ENCODE assay signal across 1 cellular context in the genomic region with DNA sequence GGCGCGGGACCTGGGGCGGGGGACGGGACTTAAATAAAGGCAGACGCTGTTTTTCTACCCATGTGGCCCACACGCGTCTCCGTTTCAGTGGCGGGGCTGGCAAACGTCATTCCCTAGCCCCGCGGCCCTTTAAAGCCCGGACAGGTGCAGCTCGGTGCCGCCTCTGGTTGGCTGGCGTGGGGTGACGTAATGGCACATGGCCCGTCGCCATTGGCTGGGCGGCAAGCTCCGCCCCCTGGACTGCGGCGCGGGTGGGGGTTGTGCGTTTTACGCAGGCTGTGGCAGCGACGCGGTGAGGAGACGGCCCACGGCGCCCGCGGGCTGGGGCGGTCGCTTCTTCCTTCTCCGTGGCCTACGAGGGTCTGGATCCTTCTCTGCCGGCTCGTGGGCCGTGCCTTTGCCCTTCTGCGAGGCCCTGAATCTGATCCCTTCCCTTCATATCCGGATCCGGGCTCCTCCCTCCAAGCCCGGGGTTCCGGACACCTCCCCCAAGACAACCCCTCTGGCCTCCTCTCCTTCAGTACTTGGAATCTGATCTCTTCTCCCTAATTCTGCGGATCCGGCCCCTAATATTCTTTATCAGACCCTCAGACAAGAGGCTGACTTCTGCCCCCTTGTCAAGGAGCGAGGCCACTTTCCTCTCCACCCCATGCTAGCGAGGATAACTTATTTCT.
TF ChIP-seq lines count a peak whose summit lies in the region.

A gene with protein sequence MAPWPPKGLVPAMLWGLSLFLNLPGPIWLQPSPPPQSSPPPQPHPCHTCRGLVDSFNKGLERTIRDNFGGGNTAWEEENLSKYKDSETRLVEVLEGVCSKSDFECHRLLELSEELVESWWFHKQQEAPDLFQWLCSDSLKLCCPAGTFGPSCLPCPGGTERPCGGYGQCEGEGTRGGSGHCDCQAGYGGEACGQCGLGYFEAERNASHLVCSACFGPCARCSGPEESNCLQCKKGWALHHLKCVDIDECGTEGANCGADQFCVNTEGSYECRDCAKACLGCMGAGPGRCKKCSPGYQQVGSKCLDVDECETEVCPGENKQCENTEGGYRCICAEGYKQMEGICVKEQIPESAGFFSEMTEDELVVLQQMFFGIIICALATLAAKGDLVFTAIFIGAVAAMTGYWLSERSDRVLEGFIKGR (plus strand): TSS at position 274 of the 674 bp plus-strand sequence. CDS start 605 bp downstream, outside the sequence.

TF ChIP-seq in HepG2, 621 proteins besides CTCF, POLR2A, EP300 and RAD21 (continued from another document and continues in another):
- TF ChIP-seq, protein P1, sequence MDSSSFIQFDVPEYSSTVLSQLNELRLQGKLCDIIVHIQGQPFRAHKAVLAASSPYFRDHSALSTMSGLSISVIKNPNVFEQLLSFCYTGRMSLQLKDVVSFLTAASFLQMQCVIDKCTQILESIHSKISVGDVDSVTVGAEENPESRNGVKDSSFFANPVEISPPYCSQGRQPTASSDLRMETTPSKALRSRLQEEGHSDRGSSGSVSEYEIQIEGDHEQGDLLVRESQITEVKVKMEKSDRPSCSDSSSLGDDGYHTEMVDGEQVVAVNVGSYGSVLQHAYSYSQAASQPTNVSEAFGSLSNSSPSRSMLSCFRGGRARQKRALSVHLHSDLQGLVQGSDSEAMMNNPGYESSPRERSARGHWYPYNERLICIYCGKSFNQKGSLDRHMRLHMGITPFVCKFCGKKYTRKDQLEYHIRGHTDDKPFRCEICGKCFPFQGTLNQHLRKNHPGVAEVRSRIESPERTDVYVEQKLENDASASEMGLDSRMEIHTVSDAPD (CRISPR knock-in tag; IDR thresholded peaks at IDR 0.05), result no peak
- TF ChIP-seq SMAD3 (CRISPR knock-in tag; IDR thresholded peaks at IDR 0.05) (no peak), ZNF556 (CRISPR knock-in tag; IDR thresholded peaks at IDR 0.05; ENCODE audit: borderline replicate concordance) (no peak), ZKSCAN5 (CRISPR knock-in tag; IDR thresholded peaks at IDR 0.05) (no peak), KDM5A (IDR thresholded peaks at IDR 0.05; ENCODE audit: borderline replicate concordance, low read length) (peak; percentile 58; the same call in 1 of the 2 replicates), ARNT2 (CRISPR knock-in tag; IDR thresholded peaks at IDR 0.05; ENCODE audit: low read depth) (no peak), SOX13 (IDR thresholded peaks at IDR 0.05) (no peak), SOX13 (CRISPR knock-in tag; conservative IDR thresholded peaks at IDR 0.05 in 1 of 2, IDR thresholded peaks at IDR 0.05 in 1 of 2) (no peak), HNRNPUL1 (IDR thresholded peaks at IDR 0.05; ENCODE audit: low read depth, low read length) (no peak), SMC3 (IDR thresholded peaks at IDR 0.05; ENCODE audit: low read length) (no peak), GFI1 (CRISPR knock-in tag; IDR thresholded peaks at IDR 0.05; ENCODE audit: borderline replicate concordance) (0 out of 2 replicates have a peak, but pooled peaks have one; percentile 40), PTBP1 (IDR thresholded peaks at IDR 0.05; ENCODE audit: low read depth, low read length, poor library complexity, severe bottlenecking) (no peak), MEIS1 (CRISPR knock-in tag; IDR thresholded peaks at IDR 0.05; ENCODE audit: borderline replicate concordance) (no peak), KAT7 (CRISPR knock-in tag; IDR thresholded peaks at IDR 0.05; ENCODE audit: borderline replicate concordance) (no peak; the same call in 1 of the 2 replicates), U2AF2 (IDR thresholded peaks at IDR 0.05; ENCODE audit: low read depth, low read length) (no peak), PRPF4 (IDR thresholded peaks at IDR 0.05; ENCODE audit: low read depth, low read length, poor library complexity, severe bottlenecking) (no peak), HOXA5 (CRISPR knock-in tag; IDR thresholded peaks at IDR 0.05) (peak; percentile 81; the same call in 1 of the 2 replicates), REXO4 (CRISPR knock-in tag; IDR thresholded peaks at IDR 0.05; ENCODE audit: borderline replicate concordance) (no peak), ZZZ3 (CRISPR knock-in tag; IDR thresholded peaks at IDR 0.05; ENCODE audit: borderline replicate concordance) (no peak), NCOA1 (CRISPR knock-in tag; IDR thresholded peaks at IDR 0.05) (no peak), ASH2L (IDR thresholded peaks at IDR 0.05; ENCODE audit: insufficient read length, low read depth, low read length) (no peak), U2AF1 (optimal IDR thresholded peaks at IDR 0.05; ENCODE audit: low read depth, low read length) (no peak), TBP (CRISPR knock-in tag; IDR thresholded peaks at IDR 0.05) (no peak), ZNF775 (CRISPR knock-in tag; IDR thresholded peaks at IDR 0.05; ENCODE audit: borderline replicate concordance) (no peak), ZFP41 (CRISPR knock-in tag; IDR thresholded peaks at IDR 0.05; ENCODE audit: borderline replicate concordance) (no peak), JARID2 (CRISPR knock-in tag; IDR thresholded peaks at IDR 0.05; ENCODE audit: insufficient replicate concordance) (no peak), SP4 (CRISPR knock-in tag; IDR thresholded peaks at IDR 0.05) (peak; percentile 70), ZNF468 (CRISPR knock-in tag; IDR thresholded peaks at IDR 0.05) (no peak), ZNF160 (CRISPR knock-in tag; IDR thresholded peaks at IDR 0.05) (peak; percentile 60), CHD2 (IDR thresholded peaks at IDR 0.05; ENCODE audit: low read depth, low read length) (peak; percentile 44; the same call in 1 of the 2 replicates), ZNF737 (CRISPR knock-in tag; IDR thresholded peaks at IDR 0.05; ENCODE audit: borderline replicate concordance) (no peak)
- TF ChIP-seq, protein P2, sequence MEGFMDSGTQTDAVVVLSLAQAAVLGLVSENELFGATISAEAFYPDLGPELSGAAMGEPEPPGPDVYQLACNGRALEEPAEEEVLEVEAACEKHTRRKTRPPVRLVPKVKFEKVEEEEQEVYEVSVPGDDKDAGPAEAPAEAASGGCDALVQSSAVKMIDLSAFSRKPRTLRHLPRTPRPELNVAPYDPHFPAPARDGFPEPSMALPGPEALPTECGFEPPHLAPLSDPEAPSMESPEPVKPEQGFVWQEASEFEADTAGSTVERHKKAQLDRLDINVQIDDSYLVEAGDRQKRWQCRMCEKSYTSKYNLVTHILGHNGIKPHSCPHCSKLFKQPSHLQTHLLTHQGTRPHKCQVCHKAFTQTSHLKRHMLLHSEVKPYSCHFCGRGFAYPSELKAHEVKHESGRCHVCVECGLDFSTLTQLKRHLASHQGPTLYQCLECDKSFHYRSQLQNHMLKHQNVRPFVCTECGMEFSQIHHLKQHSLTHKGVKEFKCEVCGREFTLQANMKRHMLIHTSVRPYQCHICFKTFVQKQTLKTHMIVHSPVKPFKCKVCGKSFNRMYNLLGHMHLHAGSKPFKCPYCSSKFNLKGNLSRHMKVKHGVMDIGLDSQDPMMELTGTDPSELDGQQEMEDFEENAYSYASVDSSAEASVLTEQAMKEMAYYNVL (CRISPR knock-in tag; IDR thresholded peaks at IDR 0.05; ENCODE audit: borderline replicate concordance), result no peak
- TF ChIP-seq, protein P3, sequence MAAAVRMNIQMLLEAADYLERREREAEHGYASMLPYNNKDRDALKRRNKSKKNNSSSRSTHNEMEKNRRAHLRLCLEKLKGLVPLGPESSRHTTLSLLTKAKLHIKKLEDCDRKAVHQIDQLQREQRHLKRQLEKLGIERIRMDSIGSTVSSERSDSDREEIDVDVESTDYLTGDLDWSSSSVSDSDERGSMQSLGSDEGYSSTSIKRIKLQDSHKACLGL (CRISPR knock-in tag; IDR thresholded peaks at IDR 0.05), result no peak; the same call in 1 of the 2 replicates
- TF ChIP-seq, protein P4, sequence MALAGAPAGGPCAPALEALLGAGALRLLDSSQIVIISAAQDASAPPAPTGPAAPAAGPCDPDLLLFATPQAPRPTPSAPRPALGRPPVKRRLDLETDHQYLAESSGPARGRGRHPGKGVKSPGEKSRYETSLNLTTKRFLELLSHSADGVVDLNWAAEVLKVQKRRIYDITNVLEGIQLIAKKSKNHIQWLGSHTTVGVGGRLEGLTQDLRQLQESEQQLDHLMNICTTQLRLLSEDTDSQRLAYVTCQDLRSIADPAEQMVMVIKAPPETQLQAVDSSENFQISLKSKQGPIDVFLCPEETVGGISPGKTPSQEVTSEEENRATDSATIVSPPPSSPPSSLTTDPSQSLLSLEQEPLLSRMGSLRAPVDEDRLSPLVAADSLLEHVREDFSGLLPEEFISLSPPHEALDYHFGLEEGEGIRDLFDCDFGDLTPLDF (CRISPR knock-in tag; IDR thresholded peaks at IDR 0.05), result peak; percentile 55; the same call in 1 of the 2 replicates
- TF ChIP-seq, protein P5, sequence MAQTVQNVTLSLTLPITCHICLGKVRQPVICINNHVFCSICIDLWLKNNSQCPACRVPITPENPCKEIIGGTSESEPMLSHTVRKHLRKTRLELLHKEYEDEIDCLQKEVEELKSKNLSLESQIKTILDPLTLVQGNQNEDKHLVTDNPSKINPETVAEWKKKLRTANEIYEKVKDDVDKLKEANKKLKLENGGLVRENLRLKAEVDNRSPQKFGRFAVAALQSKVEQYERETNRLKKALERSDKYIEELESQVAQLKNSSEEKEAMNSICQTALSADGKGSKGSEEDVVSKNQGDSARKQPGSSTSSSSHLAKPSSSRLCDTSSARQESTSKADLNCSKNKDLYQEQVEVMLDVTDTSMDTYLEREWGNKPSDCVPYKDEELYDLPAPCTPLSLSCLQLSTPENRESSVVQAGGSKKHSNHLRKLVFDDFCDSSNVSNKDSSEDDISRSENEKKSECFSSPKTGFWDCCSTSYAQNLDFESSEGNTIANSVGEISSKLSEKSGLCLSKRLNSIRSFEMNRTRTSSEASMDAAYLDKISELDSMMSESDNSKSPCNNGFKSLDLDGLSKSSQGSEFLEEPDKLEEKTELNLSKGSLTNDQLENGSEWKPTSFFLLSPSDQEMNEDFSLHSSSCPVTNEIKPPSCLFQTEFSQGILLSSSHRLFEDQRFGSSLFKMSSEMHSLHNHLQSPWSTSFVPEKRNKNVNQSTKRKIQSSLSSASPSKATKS (CRISPR knock-in tag; IDR thresholded peaks at IDR 0.05), result no peak
- TF ChIP-seq, protein P6, sequence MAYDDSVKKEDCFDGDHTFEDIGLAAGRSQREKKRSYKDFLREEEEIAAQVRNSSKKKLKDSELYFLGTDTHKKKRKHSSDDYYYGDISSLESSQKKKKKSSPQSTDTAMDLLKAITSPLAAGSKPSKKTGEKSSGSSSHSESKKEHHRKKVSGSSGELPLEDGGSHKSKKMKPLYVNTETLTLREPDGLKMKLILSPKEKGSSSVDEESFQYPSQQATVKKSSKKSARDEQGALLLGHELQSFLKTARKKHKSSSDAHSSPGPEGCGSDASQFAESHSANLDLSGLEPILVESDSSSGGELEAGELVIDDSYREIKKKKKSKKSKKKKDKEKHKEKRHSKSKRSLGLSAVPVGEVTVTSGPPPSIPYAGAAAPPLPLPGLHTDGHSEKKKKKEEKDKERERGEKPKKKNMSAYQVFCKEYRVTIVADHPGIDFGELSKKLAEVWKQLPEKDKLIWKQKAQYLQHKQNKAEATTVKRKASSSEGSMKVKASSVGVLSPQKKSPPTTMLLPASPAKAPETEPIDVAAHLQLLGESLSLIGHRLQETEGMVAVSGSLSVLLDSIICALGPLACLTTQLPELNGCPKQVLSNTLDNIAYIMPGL (CRISPR knock-in tag; IDR thresholded peaks at IDR 0.05; ENCODE audit: borderline replicate concordance in 1 of 2, low read depth in 1 of 2), result no peak
- TF ChIP-seq, protein P7, sequence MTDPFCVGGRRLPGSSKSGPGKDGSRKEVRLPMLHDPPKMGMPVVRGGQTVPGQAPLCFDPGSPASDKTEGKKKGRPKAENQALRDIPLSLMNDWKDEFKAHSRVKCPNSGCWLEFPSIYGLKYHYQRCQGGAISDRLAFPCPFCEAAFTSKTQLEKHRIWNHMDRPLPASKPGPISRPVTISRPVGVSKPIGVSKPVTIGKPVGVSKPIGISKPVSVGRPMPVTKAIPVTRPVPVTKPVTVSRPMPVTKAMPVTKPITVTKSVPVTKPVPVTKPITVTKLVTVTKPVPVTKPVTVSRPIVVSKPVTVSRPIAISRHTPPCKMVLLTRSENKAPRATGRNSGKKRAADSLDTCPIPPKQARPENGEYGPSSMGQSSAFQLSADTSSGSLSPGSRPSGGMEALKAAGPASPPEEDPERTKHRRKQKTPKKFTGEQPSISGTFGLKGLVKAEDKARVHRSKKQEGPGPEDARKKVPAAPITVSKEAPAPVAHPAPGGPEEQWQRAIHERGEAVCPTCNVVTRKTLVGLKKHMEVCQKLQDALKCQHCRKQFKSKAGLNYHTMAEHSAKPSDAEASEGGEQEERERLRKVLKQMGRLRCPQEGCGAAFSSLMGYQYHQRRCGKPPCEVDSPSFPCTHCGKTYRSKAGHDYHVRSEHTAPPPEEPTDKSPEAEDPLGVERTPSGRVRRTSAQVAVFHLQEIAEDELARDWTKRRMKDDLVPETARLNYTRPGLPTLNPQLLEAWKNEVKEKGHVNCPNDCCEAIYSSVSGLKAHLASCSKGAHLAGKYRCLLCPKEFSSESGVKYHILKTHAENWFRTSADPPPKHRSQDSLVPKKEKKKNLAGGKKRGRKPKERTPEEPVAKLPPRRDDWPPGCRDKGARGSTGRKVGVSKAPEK (CRISPR knock-in tag; IDR thresholded peaks at IDR 0.05; ENCODE audit: borderline replicate concordance), result no peak
- TF ChIP-seq, protein P8, sequence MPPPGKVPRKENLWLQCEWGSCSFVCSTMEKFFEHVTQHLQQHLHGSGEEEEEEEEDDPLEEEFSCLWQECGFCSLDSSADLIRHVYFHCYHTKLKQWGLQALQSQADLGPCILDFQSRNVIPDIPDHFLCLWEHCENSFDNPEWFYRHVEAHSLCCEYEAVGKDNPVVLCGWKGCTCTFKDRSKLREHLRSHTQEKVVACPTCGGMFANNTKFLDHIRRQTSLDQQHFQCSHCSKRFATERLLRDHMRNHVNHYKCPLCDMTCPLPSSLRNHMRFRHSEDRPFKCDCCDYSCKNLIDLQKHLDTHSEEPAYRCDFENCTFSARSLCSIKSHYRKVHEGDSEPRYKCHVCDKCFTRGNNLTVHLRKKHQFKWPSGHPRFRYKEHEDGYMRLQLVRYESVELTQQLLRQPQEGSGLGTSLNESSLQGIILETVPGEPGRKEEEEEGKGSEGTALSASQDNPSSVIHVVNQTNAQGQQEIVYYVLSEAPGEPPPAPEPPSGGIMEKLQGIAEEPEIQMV (CRISPR knock-in tag; IDR thresholded peaks at IDR 0.05; ENCODE audit: low read depth), result no peak; the same call in 1 of the 2 replicates
- TF ChIP-seq, protein P9, sequence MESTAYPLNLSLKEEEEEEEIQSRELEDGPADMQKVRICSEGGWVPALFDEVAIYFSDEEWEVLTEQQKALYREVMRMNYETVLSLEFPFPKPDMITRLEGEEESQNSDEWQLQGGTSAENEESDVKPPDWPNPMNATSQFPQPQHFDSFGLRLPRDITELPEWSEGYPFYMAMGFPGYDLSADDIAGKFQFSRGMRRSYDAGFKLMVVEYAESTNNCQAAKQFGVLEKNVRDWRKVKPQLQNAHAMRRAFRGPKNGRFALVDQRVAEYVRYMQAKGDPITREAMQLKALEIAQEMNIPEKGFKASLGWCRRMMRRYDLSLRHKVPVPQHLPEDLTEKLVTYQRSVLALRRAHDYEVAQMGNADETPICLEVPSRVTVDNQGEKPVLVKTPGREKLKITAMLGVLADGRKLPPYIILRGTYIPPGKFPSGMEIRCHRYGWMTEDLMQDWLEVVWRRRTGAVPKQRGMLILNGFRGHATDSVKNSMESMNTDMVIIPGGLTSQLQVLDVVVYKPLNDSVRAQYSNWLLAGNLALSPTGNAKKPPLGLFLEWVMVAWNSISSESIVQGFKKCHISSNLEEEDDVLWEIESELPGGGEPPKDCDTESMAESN (CRISPR knock-in tag; conservative IDR thresholded peaks at IDR 0.05), result no peak; the same call in 1 of the 2 replicates
- TF ChIP-seq, protein P10, sequence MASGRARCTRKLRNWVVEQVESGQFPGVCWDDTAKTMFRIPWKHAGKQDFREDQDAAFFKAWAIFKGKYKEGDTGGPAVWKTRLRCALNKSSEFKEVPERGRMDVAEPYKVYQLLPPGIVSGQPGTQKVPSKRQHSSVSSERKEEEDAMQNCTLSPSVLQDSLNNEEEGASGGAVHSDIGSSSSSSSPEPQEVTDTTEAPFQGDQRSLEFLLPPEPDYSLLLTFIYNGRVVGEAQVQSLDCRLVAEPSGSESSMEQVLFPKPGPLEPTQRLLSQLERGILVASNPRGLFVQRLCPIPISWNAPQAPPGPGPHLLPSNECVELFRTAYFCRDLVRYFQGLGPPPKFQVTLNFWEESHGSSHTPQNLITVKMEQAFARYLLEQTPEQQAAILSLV (CRISPR knock-in tag; IDR thresholded peaks at IDR 0.05; ENCODE audit: borderline replicate concordance), result no peak
